25 cellular contexts compared by ENCODE assay signal in the genomic region with DNA sequence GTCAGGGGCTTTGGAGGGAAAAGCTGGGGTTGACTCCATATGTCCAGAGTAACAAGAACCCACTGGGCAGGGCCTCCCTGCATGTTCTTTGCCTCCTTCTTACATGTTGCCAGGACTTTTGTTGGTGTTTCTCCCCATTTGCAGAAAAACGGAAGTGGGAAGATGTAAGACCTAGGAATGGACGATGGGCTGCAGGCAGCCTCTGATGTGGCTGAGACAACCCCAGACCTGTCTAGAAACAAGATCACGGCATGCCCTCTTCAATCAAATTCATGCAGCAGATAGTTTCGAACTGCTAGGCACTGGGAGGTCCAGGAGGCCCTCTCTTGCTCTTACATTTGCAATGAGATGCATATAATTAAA. TPM values are rescaled to one million over a fixed set of nuclear protein-coding genes. Genes with fewer than 3 reads are reported as not detected.
A peak's percentile ranks its signal among the peaks of the same experiment; 100 is the strongest.
DNase-seq lines count a peak whose midpoint lies in the region; ATAC-seq, FAIRE-seq and TF ChIP-seq lines count a peak whose summit lies in the region.
"Had no signal": no experiment of that assay in that cellular context is flagged by ENCODE, and none has a peak within 500 bp of the region (broad histone marks: within the 10 kb centered on the region; RNA-seq: fewer than 3 reads in every experiment).

No MANE protein-coding gene starts in this region.

- peaks cover 10% of the 10 kb centered on the region for H3K4me1 Mint-ChIP-seq in Caco-2 (ENCODE audit: low read depth, unreplicated experiment)

- RAD21 ChIA-PET in GM12878 (lab: Charles Lee; ENCODE audit: unreplicated experiment), result no interaction called here

- 0 out of 2 replicates have a peak overlapping the region, but pooled peaks have one; percentile 0 for H3K4me2 ChIP-seq in HepG2 (ENCODE audit: low read depth, low read length)
- H3K4me2 ChIP-seq in OCI-LY7 (ENCODE audit: low read length), result no peak overlapping the region
- H3K4me2 ChIP-seq in GM12878 (ENCODE audit: control insufficient read depth, insufficient read depth), result no peak overlapping the region
- no peak overlapping the region for H3K4me2 ChIP-seq in neural cell (ENCODE audit: low read length)
- H3K4me2 ChIP-seq: GM23338 had no signal

- BruUV-seq in HepG2 (replicated peaks; lab: Mats Ljungman, UMichigan), result no TSS peak
- no TSS peak for BruUV-seq in OCI-LY7 (replicated peaks; lab: Mats Ljungman, UMichigan)
- no TSS peak for BruUV-seq in GM12878 (replicated peaks; lab: Mats Ljungman, UMichigan)
- BruUV-seq in Caco-2 (replicated peaks; lab: Mats Ljungman, UMichigan), result no TSS peak

- FAIRE-seq in HepG2 (lab: Jason Lieb, UNC), result no peak
- FAIRE-seq in GM12878 (lab: Jason Lieb, UNC), result no peak
- FAIRE-seq: HTR-8/SVneo had no signal

- H3K4me3 Mint-ChIP-seq in Caco-2 (ENCODE audit: unreplicated experiment), result no peak overlapping the region
- H3K4me3 Mint-ChIP-seq: GM23338 had no signal

- H3K36me3 ChIP-seq in HepG2 (replicated peaks in 1 of 2; ENCODE audit: control insufficient read depth in 1 of 2, insufficient read depth in 2 of 2, low read length in 2 of 2) (no peaks in the 10 kb centered on the region), right lobe of liver (no peaks in the 10 kb centered on the region), OCI-LY7 (ENCODE audit: insufficient read depth, low read length) (no peaks in the 10 kb centered on the region), GM12878 (ENCODE audit: control insufficient read depth in 2 of 2, insufficient read depth in 2 of 2, low read length in 1 of 2) (no peaks in the 10 kb centered on the region), neural cell (ENCODE audit: insufficient read depth, low read length) (no peaks in the 10 kb centered on the region), Caco-2 (ENCODE audit: control insufficient read depth, insufficient read depth, low read length) (no peaks in the 10 kb centered on the region)
- H3K36me3 ChIP-seq: BE2C, HAP-1 had no signal

- H3K9ac ChIP-seq in HepG2 (ENCODE audit: insufficient read depth, low read depth, low read length) (no peak overlapping the region), GM12878 (ENCODE audit: control insufficient read depth, insufficient read depth, low read length) (no peak overlapping the region), neural cell (ENCODE audit: low read length) (no peak overlapping the region)

- no peaks in the 10 kb centered on the region for H3K27me3 ChIP-seq in HepG2 (ENCODE audit: control insufficient read depth in 1 of 2, insufficient read depth in 2 of 2, low read length in 2 of 2)
- H3K27me3 ChIP-seq in right lobe of liver, result no peaks in the 10 kb centered on the region
- H3K27me3 ChIP-seq in GM12878 (replicated peaks in 1 of 2; ENCODE audit: control insufficient read depth in 2 of 2, insufficient read depth in 2 of 2, low read length in 1 of 2), result peaks cover 5 to 10% of the 10 kb centered on the region in 2 experiments
- peaks cover 37% of the 10 kb centered on the region for H3K27me3 ChIP-seq in neural cell (ENCODE audit: insufficient read depth, low read depth, low read length)
- H3K27me3 ChIP-seq in Caco-2 (replicated peaks; ENCODE audit: control insufficient read depth, insufficient read depth, low read length), result no peaks in the 10 kb centered on the region

- H3K4me1 ChIP-seq in HepG2 (ENCODE audit: insufficient read depth, low read length) (peaks cover 28% of the 10 kb centered on the region), right lobe of liver (peaks cover 0 to 9% (median 0%) of the 10 kb centered on the region in 4 donors), OCI-LY7 (ENCODE audit: insufficient read depth, low read length, poor library complexity, severe bottlenecking) (peaks cover 18% of the 10 kb centered on the region), GM12878 (ENCODE audit: control insufficient read depth, insufficient read depth, low read length) (no peaks in the 10 kb centered on the region), Caco-2 (peaks cover 8% of the 10 kb centered on the region; the same call in 1 of the 2 replicates)
- H3K4me1 ChIP-seq: BE2C, HAP-1 had no signal

- in situ Hi-C loops in HepG2 (cut with HindIII; ENCODE audit: extremely low pct_ligation_motif_present, low pct_unique_long_range_greater_than_20kb) (no loop called here), GM12878 (cut with MboI) (no loop called here)

- H3K79me2 ChIP-seq in HepG2 (ENCODE audit: insufficient read depth, low read length) (no peaks in the 10 kb centered on the region), OCI-LY7 (ENCODE audit: insufficient read depth, low read depth, low read length) (no peaks in the 10 kb centered on the region), GM12878 (ENCODE audit: control insufficient read depth, insufficient read depth, low read length) (no peaks in the 10 kb centered on the region), neural cell (replicated peaks; ENCODE audit: insufficient read depth, low read length) (no peaks in the 10 kb centered on the region)

- no peak for DNase-seq in HepG2 (ENCODE audit: low spot score)
- no peak for DNase-seq in right lobe of liver
- DNase-seq in OCI-LY7 (ENCODE audit: low spot score), result no peak
- DNase-seq in GM12878 (ENCODE audit: low read depth, low spot score), result no peak
- no peak for DNase-seq in Caco-2
- DNase-seq: BE2C; EL; GF-D8; NCI-H1092; NCI-H1436 treated with DMSO at 0.1 percent for 48 hours; NCI-H2029; NCI-H226; NCI-H510A treated with DMSO at 0.1 percent for 48 hours; NCI-H774; NK-92 treated with Interleukin-12 subunit alpha and Interleukin-12 subunit beta, amount 100 ng/mL, for 24 hours; SHP77 had no signal

- no peak overlapping the region for H3K27ac Mint-ChIP-seq in Caco-2 (ENCODE audit: unreplicated experiment)
- H3K27ac Mint-ChIP-seq: GM23338 had no signal

- H2AFZ ChIP-seq in HepG2 (ENCODE audit: low read length) (no peak overlapping the region), OCI-LY7 (ENCODE audit: low read length) (0 out of 2 replicates have a peak overlapping the region, but pooled peaks have one; percentile 0), GM12878 (ENCODE audit: control insufficient read depth, low read depth, low read length) (no peak overlapping the region), neural cell (ENCODE audit: low read depth, low read length) (no peak overlapping the region)
- H2AFZ ChIP-seq: GM23338 had no signal

- H3F3A ChIP-seq in neural cell (ENCODE audit: insufficient read depth, low read length, poor library complexity, severe bottlenecking), result no peaks in the 10 kb centered on the region

- no peaks in the 10 kb centered on the region; the same call in 1 of the 2 replicates for H4K20me1 ChIP-seq in HepG2 (ENCODE audit: insufficient read depth, low read length)
- no peaks in the 10 kb centered on the region for H4K20me1 ChIP-seq in OCI-LY7 (ENCODE audit: insufficient read depth, low read length)
- no peaks in the 10 kb centered on the region for H4K20me1 ChIP-seq in GM12878 (ENCODE audit: control insufficient read depth, insufficient read depth)
- no peaks in the 10 kb centered on the region for H4K20me1 ChIP-seq in neural cell (ENCODE audit: insufficient read depth)

- CTCF ChIA-PET in HepG2 (lab: Yijun Ruan, JAX; ENCODE audit: low intra/inter-chr PET ratio, low total read pairs), result no interaction called here
- CTCF ChIA-PET in OCI-LY7 (lab: Charles Lee; ENCODE audit: unreplicated experiment), result no interaction called here
- CTCF ChIA-PET in GM12878 (lab: Yijun Ruan, JAX), result interaction anchor here (1.0 kb wide), 1 partner anchor 9 kb away, joined by 3 read pairs; no protein-coding TSS in a partner anchor
- CTCF ChIA-PET in Caco-2 (lab: Charles Lee), result no interaction called here

- H3K4me3 ChIP-seq in HepG2 (replicated peaks in 1 of 3; ENCODE audit: insufficient read depth in 1 of 3, low read depth in 2 of 3, low read length in 3 of 3) (no peak overlapping the region), right lobe of liver (no peak overlapping the region), OCI-LY7 (ENCODE audit: low read depth, low read length, poor library complexity, severe bottlenecking) (no peak overlapping the region), GM12878 (no peak overlapping the region), neural cell (ENCODE audit: low read length) (peak overlapping the region; percentile 71), Caco-2 (ENCODE audit: low read depth, low read length) (no peak overlapping the region)
- H3K4me3 ChIP-seq: GM23338, HAP-1 had no signal

- no peaks in the 10 kb centered on the region for H3K36me3 Mint-ChIP-seq in Caco-2 (ENCODE audit: insufficient read depth, unreplicated experiment)

- peaks cover 6% of the 10 kb centered on the region for H3K27me3 Mint-ChIP-seq in Caco-2 (ENCODE audit: insufficient read depth, unreplicated experiment)

- TF ChIP-seq RAD21 in HepG2 (CRISPR knock-in tag; IDR thresholded peaks at IDR 0.05) (no peak), GM12878 (IDR thresholded peaks at IDR 0.05; ENCODE audit: insufficient read depth, low read depth, low read length) (no peak), neural cell (conservative IDR thresholded peaks at IDR 0.05) (no peak)

- no peaks in the 10 kb centered on the region for H3K9me2 ChIP-seq in OCI-LY7 (ENCODE audit: insufficient read depth, low read length)
- H3K9me2 ChIP-seq in neural cell (ENCODE audit: insufficient read depth, low read length), result no peaks in the 10 kb centered on the region

- H3K9me3 ChIP-seq in HepG2 (ENCODE audit: low read length), result no peaks in the 10 kb centered on the region
- H3K9me3 ChIP-seq in right lobe of liver, result no peaks in the 10 kb centered on the region
- no peaks in the 10 kb centered on the region for H3K9me3 ChIP-seq in OCI-LY7 (ENCODE audit: low read length)
- no peaks in the 10 kb centered on the region for H3K9me3 ChIP-seq in GM12878 (replicated peaks; ENCODE audit: control insufficient read depth, insufficient read depth, low read length)
- no peaks in the 10 kb centered on the region for H3K9me3 ChIP-seq in neural cell (ENCODE audit: low read length)
- H3K9me3 ChIP-seq in Caco-2, result no peaks in the 10 kb centered on the region
- H3K9me3 ChIP-seq: BE2C, HAP-1 had no signal

- POLR2A ChIA-PET in HepG2 (lab: Yijun Ruan, JAX), result no interaction called here
- POLR2A ChIA-PET in OCI-LY7 (lab: Charles Lee), result no interaction called here
- POLR2A ChIA-PET in GM12878 (lab: Charles Lee), result no interaction called here
- POLR2A ChIA-PET in Caco-2 (lab: Charles Lee), result no interaction called here

- TF ChIP-seq EP300 in HepG2 (IDR thresholded peaks at IDR 0.05; ENCODE audit: low read depth in 2 of 2, low read length in 2 of 2), result no peak
- TF ChIP-seq EP300 in HepG2 (CRISPR knock-in tag; IDR thresholded peaks at IDR 0.05; ENCODE audit: borderline replicate concordance), result no peak
- TF ChIP-seq EP300 in GM12878 (IDR thresholded peaks at IDR 0.05; ENCODE audit: borderline replicate concordance in 1 of 2, control insufficient read depth in 1 of 2, low read depth in 2 of 2, low read length in 2 of 2), result no peak
- TF ChIP-seq EP300 in neural cell (conservative IDR thresholded peaks at IDR 0.05; ENCODE audit: poor library complexity, severe bottlenecking), result no peak

- WGBS in HepG2 (ENCODE audit: low lambda C conversion rate), result 89% methylated on average over 4 of the region's 4 CpGs
- WGBS in right lobe of liver (ENCODE audit: insufficient coverage, low coverage, low lambda C conversion rate, missing lambda C conversion rate), result 14% methylated on average over 2 of the region's 4 CpGs
- WGBS in GM12878 (ENCODE audit: insufficient coverage, insufficient replicate concordance, low lambda C conversion rate, missing lambda C conversion rate), result 12% methylated on average over 4 of the region's 4 CpGs

- no peaks in the 10 kb centered on the region for H3K9me3 Mint-ChIP-seq in Caco-2 (ENCODE audit: unreplicated experiment)
- H3K9me3 Mint-ChIP-seq: GM23338 had no signal

- H3K27ac ChIP-seq in HepG2 (ENCODE audit: extremely low read length, insufficient read depth, low read length) (no peak overlapping the region), right lobe of liver (no peak overlapping the region), OCI-LY7 (ENCODE audit: low read depth, low read length, poor library complexity, severe bottlenecking) (no peak overlapping the region), GM12878 (ENCODE audit: control insufficient read depth, insufficient read depth) (no peak overlapping the region), neural cell (ENCODE audit: low read length) (no peak overlapping the region)

- SMC1A ChIA-PET in GM12878 (lab: Charles Lee; ENCODE audit: uncharacterized antibody, unreplicated experiment), result no interaction called here

- ATAC-seq in HepG2, result no peak
- ATAC-seq in right lobe of liver, result no peak
- 0 out of 3 replicates have a peak, but pooled peaks have one; percentile 20 for ATAC-seq in GM12878
- no peak for ATAC-seq in HG03196 (IDR thresholded peaks at IDR 0.05; ENCODE audit: unreplicated experiment)
- no peak for ATAC-seq in HG02759 (IDR thresholded peaks at IDR 0.05; ENCODE audit: unreplicated experiment)
- ATAC-seq: GM23338 had no signal

- TF ChIP-seq POLR2A in HepG2 (IDR thresholded peaks at IDR 0.05; ENCODE audit: insufficient read depth in 1 of 2, low read depth in 2 of 2, low read length in 2 of 2) (no peak), right lobe of liver (IDR thresholded peaks at IDR 0.05) (no peak), GM12878 (IDR thresholded peaks at IDR 0.05; ENCODE audit: low read depth, low read length) (no peak)

- intact Hi-C loops in HepG2 (cut with micrococcal nuclease; ENCODE audit: unreplicated experiment), result no loop called here
- intact Hi-C loops in right lobe of liver (cut with DNase I), result no loop called here
- intact Hi-C loops in OCI-LY7 (cut with micrococcal nuclease; ENCODE audit: unreplicated experiment), result no loop called here
- intact Hi-C loops in GM12878 (cut with micrococcal nuclease; ENCODE audit: unreplicated experiment), result no loop called here
- intact Hi-C loops in Caco-2 (cut with micrococcal nuclease; ENCODE audit: unreplicated experiment), result no loop called here

- TF ChIP-seq CTCF in HepG2 (CRISPR knock-in tag; IDR thresholded peaks at IDR 0.05) (no peak), right lobe of liver (IDR thresholded peaks at IDR 0.05) (no peak), OCI-LY7 (conservative IDR thresholded peaks at IDR 0.05; ENCODE audit: low read length) (no peak), GM12878 (IDR thresholded peaks at IDR 0.05 in 2 of 3, conservative IDR thresholded peaks at IDR 0.05 in 1 of 3; ENCODE audit: control insufficient read depth in 2 of 3, extremely low read depth in 1 of 3, insufficient read depth in 1 of 3, low read depth in 3 of 3, low read length in 3 of 3) (no peak), neural cell (IDR thresholded peaks at IDR 0.05; ENCODE audit: poor library complexity, severe bottlenecking) (no peak), Caco-2 (IDR thresholded peaks at IDR 0.05; ENCODE audit: insufficient read depth in 1 of 2, low read depth in 1 of 2, low read length in 1 of 2, severe bottlenecking in 1 of 2, unreplicated experiment in 1 of 2) (no peak)

RNA-seq across cellular contexts. Expression of gene FAM43B, which starts 3.4 kb away (rescaled TPM):
- total RNA-seq in HepG2 (2016; rRNA removed; fragmentation: Illumina TruSeq; extraction: Trizol), result 3.2 and 3.7 TPM in 2 replicates
- 1.1 TPM in 2 replicates for total RNA-seq in HepG2 (2016; cell fraction: cytosol; rRNA removed; fragmentation: Illumina TruSeq; extraction: Trizol; ENCODE audit: low read depth)
- 2.7 and 3.7 TPM in 2 replicates for total RNA-seq in HepG2 (2016; cell fraction: insoluble cytoplasmic fraction; rRNA removed; fragmentation: Illumina TruSeq; extraction: Trizol)
- 2.0 and 2.1 TPM in 2 replicates for total RNA-seq in HepG2 (2016; cell fraction: membrane; rRNA removed; fragmentation: Illumina TruSeq; extraction: Trizol)
- 2.1 and 2.2 TPM in 2 replicates for total RNA-seq in HepG2 (2016; cell fraction: nucleus; rRNA removed; fragmentation: Illumina TruSeq; extraction: Trizol)
- 0.63 and 0.80 TPM in 2 replicates for polyA plus RNA-seq in HepG2 (2011; rRNA removed)
- polyA plus RNA-seq in HepG2 (2011; cell fraction: cytosol; rRNA removed), result 0.45 and 0.85 TPM in 2 replicates
- 2.0 and 2.2 TPM in 2 replicates for polyA plus RNA-seq in HepG2 (2011; cell fraction: nucleus; rRNA removed)
- 1.4 and 1.7 TPM in 2 replicates for polyA plus RNA-seq in HepG2 (2012)
- 0.42 and 0.66 TPM in 2 replicates for polyA plus RNA-seq in HepG2 (2016; cell fraction: cytosol; fragmentation: Illumina TruSeq; extraction: Trizol; ENCODE audit: low read depth)
- 4.4 and 6.4 TPM in 2 replicates for polyA plus RNA-seq in HepG2 (2016; cell fraction: insoluble cytoplasmic fraction; fragmentation: Illumina TruSeq; extraction: Trizol; ENCODE audit: low read depth)
- polyA plus RNA-seq in HepG2 (2016; cell fraction: membrane; fragmentation: Illumina TruSeq; extraction: Trizol; ENCODE audit: low read depth), result 1.0 and 1.4 TPM in 2 replicates
- polyA plus RNA-seq in HepG2 (2016; cell fraction: nucleus; fragmentation: Illumina TruSeq; extraction: Trizol; ENCODE audit: insufficient read depth, low read depth), result 4.9 and 5.8 TPM in 2 replicates
- polyA minus RNA-seq in HepG2 (2011; rRNA and poly(A)+ RNA removed; ENCODE audit: low replicate concordance), result 2.0 TPM in 1 of 2 replicates, not detected in the other
- polyA minus RNA-seq in HepG2 (2011; cell fraction: cytosol; rRNA and poly(A)+ RNA removed), result 1.8 and 2.3 TPM in 2 replicates
- polyA minus RNA-seq in HepG2 (2011; cell fraction: nucleus; rRNA and poly(A)+ RNA removed), result 1.4 and 2.2 TPM in 2 replicates
- under 1 TPM in 4 of 6 experiments, not detected in 2; 0.09 to 0.24 (median 0.12) TPM for total RNA-seq in right lobe of liver
- not detected in 2 replicates for total RNA-seq in OCI-LY7 (2014; rRNA removed; shearing (Covaris generic))
- total RNA-seq in OCI-LY7 (2022), result not detected in 2 replicates
- not detected in 2 replicates for total RNA-seq in GM12878 (2013; cell fraction: nucleolus; rRNA removed)
- not detected in 2 replicates for total RNA-seq in GM12878 (2014; rRNA removed)
- total RNA-seq in GM12878 (2014; rRNA removed; fragmentation: Illumina TruSeq; extraction: Trizol), result not detected in 2 replicates
- total RNA-seq in GM12878 (2021), result not detected in 2 replicates
- polyA plus RNA-seq in GM12878 (2011; ENCODE audit: low read depth), result not detected
- not detected in 2 replicates for polyA plus RNA-seq in GM12878 (2011; rRNA removed)
- polyA plus RNA-seq in GM12878 (2011; cell fraction: cytosol; rRNA removed), result not detected in 2 replicates
- not detected in 2 replicates for polyA plus RNA-seq in GM12878 (2011; cell fraction: nucleus; rRNA removed)
- not detected in 2 replicates for polyA plus RNA-seq in GM12878 (2012)
- polyA plus RNA-seq in GM12878 (2014; fragmentation: Illumina TruSeq; extraction: Trizol), result not detected in 2 replicates
- polyA plus RNA-seq in GM12878 (2014; fragmentation: Nextera tagmentation; extraction: Ambion mirVana), result not detected
- not detected in 2 replicates for polyA plus RNA-seq in GM12878 (2014; rRNA removed)
- polyA plus RNA-seq in GM12878 (2016; fragmentation: Nextera tagmentation; extraction: Ambion mirVana), result not detected
- not detected in 2 replicates for polyA minus RNA-seq in GM12878 (2011; rRNA and poly(A)+ RNA removed)
- polyA minus RNA-seq in GM12878 (2011; cell fraction: cytosol; rRNA and poly(A)+ RNA removed), result not detected in 2 replicates
- not detected in 2 replicates for polyA minus RNA-seq in GM12878 (2011; cell fraction: nucleus; rRNA and poly(A)+ RNA removed)
- polyA plus RNA-seq in neural cell, result 0.52 and 1.3 TPM in 2 replicates
- 1.7 and 2.7 TPM in 2 replicates for polyA minus RNA-seq in neural cell
- 3.6 and 4.4 TPM in 2 replicates for total RNA-seq in Caco-2 (2022)
- total RNA-seq: A673, IMR-90, RPMI7951 had no signal

RNA-seq across cellular contexts. Expression of gene CDA, which starts 33.2 kb away (rescaled TPM):
- total RNA-seq in HepG2 (2016; rRNA removed; fragmentation: Illumina TruSeq; extraction: Trizol), result 0.66 and 0.72 TPM in 2 replicates
- 0.40 and 0.62 TPM in 2 replicates for total RNA-seq in HepG2 (2016; cell fraction: cytosol; rRNA removed; fragmentation: Illumina TruSeq; extraction: Trizol; ENCODE audit: low read depth)
- 0.26 and 0.98 TPM in 2 replicates for total RNA-seq in HepG2 (2016; cell fraction: insoluble cytoplasmic fraction; rRNA removed; fragmentation: Illumina TruSeq; extraction: Trizol)
- 0.71 and 1.00 TPM in 2 replicates for total RNA-seq in HepG2 (2016; cell fraction: membrane; rRNA removed; fragmentation: Illumina TruSeq; extraction: Trizol)
- total RNA-seq in HepG2 (2016; cell fraction: nucleus; rRNA removed; fragmentation: Illumina TruSeq; extraction: Trizol), result not detected in 2 replicates
- 2.1 and 5.2 TPM in 2 replicates for polyA plus RNA-seq in HepG2 (2011; rRNA removed)
- 5.2 and 6.4 TPM in 2 replicates for polyA plus RNA-seq in HepG2 (2011; cell fraction: cytosol; rRNA removed)
- polyA plus RNA-seq in HepG2 (2011; cell fraction: nucleus; rRNA removed), result 1.3 and 1.6 TPM in 2 replicates
- 4.3 and 8.5 TPM in 2 replicates for polyA plus RNA-seq in HepG2 (2012)
- 2.2 and 2.3 TPM in 2 replicates for polyA plus RNA-seq in HepG2 (2016; cell fraction: cytosol; fragmentation: Illumina TruSeq; extraction: Trizol; ENCODE audit: low read depth)
- polyA plus RNA-seq in HepG2 (2016; cell fraction: insoluble cytoplasmic fraction; fragmentation: Illumina TruSeq; extraction: Trizol; ENCODE audit: low read depth), result 1.2 and 1.3 TPM in 2 replicates
- 2.1 TPM in 2 replicates for polyA plus RNA-seq in HepG2 (2016; cell fraction: membrane; fragmentation: Illumina TruSeq; extraction: Trizol; ENCODE audit: low read depth)
- 0.87 and 0.89 TPM in 2 replicates for polyA plus RNA-seq in HepG2 (2016; cell fraction: nucleus; fragmentation: Illumina TruSeq; extraction: Trizol; ENCODE audit: insufficient read depth, low read depth)
- polyA minus RNA-seq in HepG2 (2011; rRNA and poly(A)+ RNA removed; ENCODE audit: low replicate concordance), result 2.3 and 70.1 TPM in 2 replicates
- 1.9 and 6.0 TPM in 2 replicates for polyA minus RNA-seq in HepG2 (2011; cell fraction: cytosol; rRNA and poly(A)+ RNA removed)
- polyA minus RNA-seq in HepG2 (2011; cell fraction: nucleus; rRNA and poly(A)+ RNA removed), result 0.64 TPM in 1 of 2 replicates, not detected in the other
- total RNA-seq in right lobe of liver, result 10 to 100 TPM; 12.6 to 33.8 (median 24.5) TPM
- not detected in 2 replicates for total RNA-seq in OCI-LY7 (2014; rRNA removed; shearing (Covaris generic))
- total RNA-seq in OCI-LY7 (2022), result not detected in 2 replicates
- not detected in 2 replicates for total RNA-seq in GM12878 (2013; cell fraction: nucleolus; rRNA removed)
- total RNA-seq in GM12878 (2014; rRNA removed), result not detected in 2 replicates
- total RNA-seq in GM12878 (2014; rRNA removed; fragmentation: Illumina TruSeq; extraction: Trizol), result not detected in 2 replicates
- 0.21 TPM in 1 of 2 replicates, not detected in the other for total RNA-seq in GM12878 (2021)
- not detected for polyA plus RNA-seq in GM12878 (2011; ENCODE audit: low read depth)
- not detected in 2 replicates for polyA plus RNA-seq in GM12878 (2011; rRNA removed)
- not detected in 2 replicates for polyA plus RNA-seq in GM12878 (2011; cell fraction: cytosol; rRNA removed)
- not detected in 2 replicates for polyA plus RNA-seq in GM12878 (2011; cell fraction: nucleus; rRNA removed)
- polyA plus RNA-seq in GM12878 (2012), result not detected in 2 replicates
- polyA plus RNA-seq in GM12878 (2014; fragmentation: Illumina TruSeq; extraction: Trizol), result not detected in 2 replicates
- polyA plus RNA-seq in GM12878 (2014; fragmentation: Nextera tagmentation; extraction: Ambion mirVana), result not detected
- polyA plus RNA-seq in GM12878 (2014; rRNA removed), result not detected in 2 replicates
- not detected for polyA plus RNA-seq in GM12878 (2016; fragmentation: Nextera tagmentation; extraction: Ambion mirVana)
- not detected in 2 replicates for polyA minus RNA-seq in GM12878 (2011; rRNA and poly(A)+ RNA removed)
- polyA minus RNA-seq in GM12878 (2011; cell fraction: cytosol; rRNA and poly(A)+ RNA removed), result 1.6 TPM in 1 of 2 replicates, not detected in the other
- polyA minus RNA-seq in GM12878 (2011; cell fraction: nucleus; rRNA and poly(A)+ RNA removed), result 0.36 TPM in 1 of 2 replicates, not detected in the other
- polyA plus RNA-seq in neural cell, result not detected in 2 replicates
- not detected in 2 replicates for polyA minus RNA-seq in neural cell
- total RNA-seq in Caco-2 (2022), result 0.95 TPM in 1 of 2 replicates, not detected in the other
- total RNA-seq: A673 had no signal

RNA-seq across cellular contexts. Expression of gene MUL1, which starts 47.8 kb away (rescaled TPM):
- total RNA-seq in HepG2 (2016; rRNA removed; fragmentation: Illumina TruSeq; extraction: Trizol) (13.5 and 26.5 TPM in 2 replicates), right lobe of liver (10 to 100 TPM; 14.4 to 33.6 (median 16.7) TPM), OCI-LY7 (2022) (20.6 and 25.2 TPM in 2 replicates), GM12878 (2014; rRNA removed) (14.7 and 15.6 TPM in 2 replicates), GM12878 (2014; rRNA removed; fragmentation: Illumina TruSeq; extraction: Trizol) (7.6 and 9.1 TPM in 2 replicates), GM12878 (2021) (19.6 and 21.0 TPM in 2 replicates), Caco-2 (2022) (18.3 and 18.7 TPM in 2 replicates)
- total RNA-seq in HepG2 (2016; cell fraction: cytosol; rRNA removed; fragmentation: Illumina TruSeq; extraction: Trizol; ENCODE audit: low read depth), result 3.2 TPM in 2 replicates
- 14.3 and 26.3 TPM in 2 replicates for total RNA-seq in HepG2 (2016; cell fraction: insoluble cytoplasmic fraction; rRNA removed; fragmentation: Illumina TruSeq; extraction: Trizol)
- total RNA-seq in HepG2 (2016; cell fraction: membrane; rRNA removed; fragmentation: Illumina TruSeq; extraction: Trizol), result 8.5 and 8.6 TPM in 2 replicates
- 23.1 and 27.3 TPM in 2 replicates for total RNA-seq in HepG2 (2016; cell fraction: nucleus; rRNA removed; fragmentation: Illumina TruSeq; extraction: Trizol)
- polyA plus RNA-seq in HepG2 (2011; rRNA removed) (21.5 and 27.5 TPM in 2 replicates), GM12878 (2011; rRNA removed) (7.7 and 15.3 TPM in 2 replicates), GM12878 (2014; fragmentation: Illumina TruSeq; extraction: Trizol) (6.9 and 12.2 TPM in 2 replicates), GM12878 (2014; fragmentation: Nextera tagmentation; extraction: Ambion mirVana) (1 to 10 TPM; 4.9 to 8.1 TPM), GM12878 (2014; rRNA removed) (16.3 and 19.1 TPM in 2 replicates), GM12878 (2016; fragmentation: Nextera tagmentation; extraction: Ambion mirVana) (10 to 100 TPM; 25.9 to 27.0 TPM), neural cell (13.5 TPM in 2 replicates)
- polyA plus RNA-seq in HepG2 (2011; cell fraction: cytosol; rRNA removed), result 23.9 and 24.3 TPM in 2 replicates
- polyA plus RNA-seq in HepG2 (2011; cell fraction: nucleus; rRNA removed), result 10.0 and 11.8 TPM in 2 replicates
- 14.9 and 20.0 TPM in 2 replicates for polyA plus RNA-seq in HepG2 (2012)
- polyA plus RNA-seq in HepG2 (2016; cell fraction: cytosol; fragmentation: Illumina TruSeq; extraction: Trizol; ENCODE audit: low read depth), result 2.4 and 2.6 TPM in 2 replicates
- polyA plus RNA-seq in HepG2 (2016; cell fraction: insoluble cytoplasmic fraction; fragmentation: Illumina TruSeq; extraction: Trizol; ENCODE audit: low read depth), result 11.3 and 11.9 TPM in 2 replicates
- 4.4 and 5.3 TPM in 2 replicates for polyA plus RNA-seq in HepG2 (2016; cell fraction: membrane; fragmentation: Illumina TruSeq; extraction: Trizol; ENCODE audit: low read depth)
- polyA plus RNA-seq in HepG2 (2016; cell fraction: nucleus; fragmentation: Illumina TruSeq; extraction: Trizol; ENCODE audit: insufficient read depth, low read depth), result 30.1 and 33.2 TPM in 2 replicates
- polyA minus RNA-seq in HepG2 (2011; rRNA and poly(A)+ RNA removed; ENCODE audit: low replicate concordance), result 40.2 and 48.7 TPM in 2 replicates
- polyA minus RNA-seq in HepG2 (2011; cell fraction: cytosol; rRNA and poly(A)+ RNA removed), result 14.6 and 15.2 TPM in 2 replicates
- polyA minus RNA-seq in HepG2 (2011; cell fraction: nucleus; rRNA and poly(A)+ RNA removed), result 14.5 TPM in 2 replicates
- total RNA-seq in OCI-LY7 (2014; rRNA removed; shearing (Covaris generic)), result 15.5 and 16.3 TPM in 2 replicates
- 14.2 and 18.1 TPM in 2 replicates for total RNA-seq in GM12878 (2013; cell fraction: nucleolus; rRNA removed)
- 8.6 TPM for polyA plus RNA-seq in GM12878 (2011; ENCODE audit: low read depth)
- polyA plus RNA-seq in GM12878 (2011; cell fraction: cytosol; rRNA removed), result 20.4 TPM in 2 replicates
- polyA plus RNA-seq in GM12878 (2011; cell fraction: nucleus; rRNA removed), result 10.5 and 11.2 TPM in 2 replicates
- 12.7 and 14.5 TPM in 2 replicates for polyA plus RNA-seq in GM12878 (2012)
- 11.8 and 19.4 TPM in 2 replicates for polyA minus RNA-seq in GM12878 (2011; rRNA and poly(A)+ RNA removed)
- polyA minus RNA-seq in GM12878 (2011; cell fraction: cytosol; rRNA and poly(A)+ RNA removed), result 5.2 and 6.3 TPM in 2 replicates
- 6.8 and 12.2 TPM in 2 replicates for polyA minus RNA-seq in GM12878 (2011; cell fraction: nucleus; rRNA and poly(A)+ RNA removed)
- polyA minus RNA-seq in neural cell, result 26.8 and 27.4 TPM in 2 replicates
